In genomic region chr3:146777941-146778340, GRCh38 we compare ENCODE assay signal across 17 cellular contexts.
"Had no signal": no experiment of that assay in that cellular context is flagged by ENCODE, and none has a peak within 500 bp of the region (broad histone marks: within the 10 kb centered on the region; RNA-seq: fewer than 3 reads in every experiment).

No MANE protein-coding gene starts in this region.

- H3K36me3 ChIP-seq: heart left ventricle, neural progenitor cell, ovary had no signal

- H3K27ac ChIP-seq: heart left ventricle, neural progenitor cell, ovary had no signal

- DNase-seq: cortex of kidney; dorsolateral prefrontal cortex; effector CD8-positive, alpha-beta T cell; heart left ventricle; hippocampal formation; islet precursor cell; midbrain; nucleus accumbens; ovary; right cardiac atrium; stimulated activated CD4-positive, alpha-beta T cell treated with anti-CD3 and anti-CD28 coated beads, Interleukin-2, amount 100 ng/mL, for 48 hours; stimulated activated naive CD4-positive, alpha-beta T cell treated with Interleukin-2 at 50 U/mL for 16 hours; trophoblast cell had no signal

- H3K27me3 ChIP-seq: heart left ventricle, ovary had no signal

- H2AFZ ChIP-seq: neural progenitor cell had no signal

- H3K4me3 ChIP-seq: dorsolateral prefrontal cortex, heart left ventricle, neural progenitor cell, ovary, smooth muscle cell had no signal

- H3K4me2 ChIP-seq: neural progenitor cell, smooth muscle cell had no signal

- H3K9me3 ChIP-seq: heart left ventricle, ovary had no signal

- ATAC-seq: heart left ventricle; left lobe of liver; natural killer cell treated with Interleukin-12 subunit alpha and Interleukin-12 subunit beta and Interleukin-15 and Interleukin-18, amount 100 ng/mL, for 72 hours; right cardiac atrium had no signal

- H3K9ac ChIP-seq: neural progenitor cell had no signal
